In genomic region chr22:23539135-23539838, GRCh38 we compare ENCODE assay signal across 8 cellular contexts. TPM values are rescaled to one million over a fixed set of nuclear protein-coding genes. Genes with fewer than 3 reads are reported as not detected.
DNase-seq lines count a peak whose midpoint lies in the region; ATAC-seq, FAIRE-seq and TF ChIP-seq lines count a peak whose summit lies in the region.

No MANE protein-coding gene starts in this region.

- H3K36me3 ChIP-seq in WERI-Rb-1 (no peaks in the 10 kb centered on the region), kidney (ENCODE audit: control insufficient read depth in 1 of 2, insufficient read depth in 2 of 2, low read length in 2 of 2) (no peaks in the 10 kb centered on the region)

- no peak overlapping the region for H3K27ac ChIP-seq in WERI-Rb-1
- no peak overlapping the region for H3K27ac ChIP-seq in kidney (ENCODE audit: low read depth in 2 of 2, low read length in 2 of 2)

- no peaks in the 10 kb centered on the region for H3K9me3 ChIP-seq in WERI-Rb-1 (ENCODE audit: severe bottlenecking)
- no peaks in the 10 kb centered on the region for H3K9me3 ChIP-seq in kidney (ENCODE audit: control insufficient read depth in 1 of 2, low read length in 2 of 2)

- H3K4me3 ChIP-seq in WERI-Rb-1 (ENCODE audit: low read depth, low read length) (no peak overlapping the region), kidney (ENCODE audit: low read length in 2 of 2) (peak overlapping the region in 1 of 2 donors; percentile 43)

- intact Hi-C loops in kidney (cut with DNase I), result no loop called here

- H3K4me1 Mint-ChIP-seq in HFFc6 (ENCODE audit: low read depth), result peaks cover 40% of the 10 kb centered on the region

- peak; percentile 46 for DNase-seq in D721Med (ENCODE audit: insufficient read length, low spot score)
- peak; percentile 66 for DNase-seq in HFFc6
- DNase-seq in NCI-H2107 (lab: John Stamatoyannopoulos, UW), result peak; percentile 41
- DNase-seq in WERI-Rb-1, result peak; percentile 86
- peak; percentile 38 to 90 for DNase-seq in T47D (ENCODE audit: low read depth in 1 of 2, low spot score in 1 of 2)
- DNase-seq in kidney, result peak; percentile 89
- DNase-seq in stimulated activated CD4-positive, alpha-beta T cell treated with anti-CD3 and anti-CD28 coated beads, Interleukin-15, amount 100 ng/mL, for 24 hours, result peak; percentile 84

- peaks cover 6% of the 10 kb centered on the region; the same call in 1 of the 2 replicates for H3K27me3 Mint-ChIP-seq in HFFc6 (ENCODE audit: insufficient read depth)

- peak overlapping the region; percentile 61 for H3K4me3 Mint-ChIP-seq in HFFc6

- FAIRE-seq in D721Med (lab: Jason Lieb, UNC), result no peak
- no peak for FAIRE-seq in kidney (lab: Jason Lieb, UNC)

- H3K36me3 Mint-ChIP-seq in HFFc6 (ENCODE audit: low read depth), result no peaks in the 10 kb centered on the region

- no peaks in the 10 kb centered on the region for H3K9me3 Mint-ChIP-seq in HFFc6

- no peak overlapping the region; the same call in 1 of the 2 replicates for H3K27ac Mint-ChIP-seq in HFFc6

- ATAC-seq in GM18867 (IDR thresholded peaks at IDR 0.05; ENCODE audit: unreplicated experiment), result no peak

- TF ChIP-seq CTCF in D721Med (IDR thresholded peaks at IDR 0.05; ENCODE audit: insufficient read depth, missing control alignments) (peak; percentile 98), HFFc6 (IDR thresholded peaks at IDR 0.05) (peak; percentile 87), WERI-Rb-1 (IDR thresholded peaks at IDR 0.05; ENCODE audit: low read depth, low read length) (peak; percentile 91), kidney (IDR thresholded peaks at IDR 0.05; ENCODE audit: borderline replicate concordance, extremely low read depth, insufficient read depth) (peak; percentile 99)

- no peak overlapping the region for H3K9ac ChIP-seq in kidney (ENCODE audit: low read length in 2 of 2)

- H3K27me3 ChIP-seq in WERI-Rb-1 (ENCODE audit: insufficient read depth, low read depth, severe bottlenecking), result no peaks in the 10 kb centered on the region

- in situ Hi-C loops in T47D (cut with HindIII; ENCODE audit: low pct_unique_long_range_greater_than_20kb, low sequenced_read_pairs), result no loop called here

- peaks cover 6 to 11% of the 10 kb centered on the region in 2 donors for H3K4me1 ChIP-seq in kidney (ENCODE audit: control insufficient read depth in 1 of 2, insufficient read depth in 1 of 2, low read depth in 1 of 2, low read length in 2 of 2)

RNA-seq across cellular contexts. Expression of gene IGLL1, which starts 40.8 kb away (rescaled TPM):
- not detected for total RNA-seq in HFFc6 (2021; fragmentation: NEBNext Ultra II Directional; extraction: Animal tissue kit (Norgen Biotek cat#: 25700))
- total RNA-seq in kidney, result not detected
- not detected for polyA plus RNA-seq in kidney (ENCODE audit: insufficient read depth, low read depth, low replicate concordance)
